9 cellular contexts compared by ENCODE assay signal in genomic region chr15:26891448-26891881, GRCh38. TPM values are rescaled to one million over a fixed set of nuclear protein-coding genes. Genes with fewer than 3 reads are reported as not detected.
DNase-seq lines count a peak whose midpoint lies in the region; ATAC-seq and TF ChIP-seq lines count a peak whose summit lies in the region.
"Had no signal": no experiment of that assay in that cellular context is flagged by ENCODE, and none has a peak within 500 bp of the region (broad histone marks: within the 10 kb centered on the region; RNA-seq: fewer than 3 reads in every experiment).

No MANE protein-coding gene starts in this region.

- H3K27ac ChIP-seq in thyroid gland = no peak overlapping the region
- H3K27ac ChIP-seq: neutrophil had no signal

- H3K9me3 ChIP-seq in mucosa of descending colon = no peaks in the 10 kb centered on the region
- no peaks in the 10 kb centered on the region for H3K9me3 ChIP-seq in thyroid gland
- H3K9me3 ChIP-seq: neutrophil had no signal

- POLR2A ChIA-PET in AG04449 (lab: Yijun Ruan, JAX) = no interaction called here

- WGBS in thyroid gland, 2 donors = 3 to 4% methylated on average over 10 to 21 of the region's 21 CpGs

- intact Hi-C loops in mucosa of descending colon (cut with DNase I, micrococcal nuclease) (no loop called here), thyroid gland (cut with DNase I) (loop anchor here (10.0 kb wide), 1 partner anchor 133 kb away; no protein-coding TSS in a partner anchor)

- H3K4me3 ChIP-seq in AG04449 (ENCODE audit: low read depth, low read length) = peak overlapping the region; percentile 42
- H3K4me3 ChIP-seq in mucosa of descending colon = no peak overlapping the region
- peak overlapping the region in 1 of 3 donors; percentile 6 for H3K4me3 ChIP-seq in thyroid gland (replicated peaks in 1 of 3)

- TF ChIP-seq POLR2A in erythroblast (IDR thresholded peaks at IDR 0.05; ENCODE audit: low read length) = no peak
- no peak for TF ChIP-seq POLR2A in thyroid gland (IDR thresholded peaks at IDR 0.05)

- DNase-seq in AG04449 (ENCODE audit: low read depth, low spot score) = no peak
- peak; percentile 35 for DNase-seq in NCI-H1105 treated with DMSO at 0.1 percent for 48 hours (lab: John Stamatoyannopoulos, UW)
- peak; percentile 52 for DNase-seq in SW480 (ENCODE audit: low spot score)
- peak; percentile 37 to 64 for DNase-seq in erythroblast (lab: John Stamatoyannopoulos, UW)
- peak in 2 of 3 donors; percentile 43 to 50 for DNase-seq in mucosa of descending colon
- peak; percentile 57 to 76 for DNase-seq in thyroid gland

- H3K4me1 ChIP-seq in mucosa of descending colon (ENCODE audit: low read depth) (no peaks in the 10 kb centered on the region), thyroid gland (peaks cover 3 to 10% of the 10 kb centered on the region in 2 donors)

- ATAC-seq in GM18508 (IDR thresholded peaks at IDR 0.05; ENCODE audit: insufficient read depth, unreplicated experiment) = peak; percentile 58
- peak; percentile 58 for ATAC-seq in mucosa of descending colon
- ATAC-seq in GM21528 (IDR thresholded peaks at IDR 0.05; ENCODE audit: low FRiP score, unreplicated experiment) = no peak

- no peaks in the 10 kb centered on the region for H3K27me3 ChIP-seq in thyroid gland

- TF ChIP-seq CTCF in AG04449 (IDR thresholded peaks at IDR 0.05; ENCODE audit: insufficient read depth, low read length, missing control alignments) (peak; percentile 74), mucosa of descending colon (IDR thresholded peaks at IDR 0.05) (no peak), thyroid gland (IDR thresholded peaks at IDR 0.05) (peak; percentile 29 to 69 (median 50))

- CTCF ChIA-PET in AG04449 (lab: Yijun Ruan, JAX) = interaction anchor here (0.6 to 4.2 kb wide), 21 partner anchors 9 to 1383 kb away, joined by 3 to 61 read pairs (median 5); no protein-coding TSS in a partner anchor

- H3K36me3 ChIP-seq in mucosa of descending colon (ENCODE audit: low read depth) (no peaks in the 10 kb centered on the region), thyroid gland (no peaks in the 10 kb centered on the region)
- H3K36me3 ChIP-seq: neutrophil had no signal

RNA-seq across cellular contexts. Expression of gene GABRA5, which starts 24.6 kb away (rescaled TPM):
- total RNA-seq in mucosa of descending colon (not detected), thyroid gland (1 to 10 TPM in 1 of 4 donors, not detected in 3; 5.7 TPM)
